In the genomic region with DNA sequence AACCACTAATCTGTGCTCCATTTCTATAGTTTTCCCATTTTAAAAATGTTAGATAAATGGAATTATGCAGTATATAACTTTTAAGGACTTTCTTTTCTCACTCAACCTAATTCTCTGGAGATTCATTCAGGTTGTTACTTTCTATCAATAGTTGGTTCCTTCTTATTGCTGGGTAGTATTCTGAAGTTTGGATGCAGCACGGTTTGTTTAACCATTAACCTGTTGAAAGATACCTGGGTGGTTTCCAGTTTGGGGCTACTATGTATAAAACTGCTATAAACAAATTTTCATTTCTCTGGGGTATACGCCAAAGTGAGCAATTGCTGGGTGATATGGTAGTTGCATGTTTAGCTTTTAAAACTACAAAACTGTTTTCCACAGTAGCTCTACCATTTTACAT, we compare ENCODE assay signal across 10 cellular contexts.
"Had no signal": no experiment of that assay in that cellular context is flagged by ENCODE, and none has a peak within 500 bp of the region (broad histone marks: within the 10 kb centered on the region; RNA-seq: fewer than 3 reads in every experiment).

No MANE protein-coding gene starts in this region.

- H3K27ac Mint-ChIP-seq: HFFc6 had no signal

- FAIRE-seq: K562 had no signal

- H3K4me3 ChIP-seq: GM23248, HAP-1, K562 had no signal

- H3K9me3 Mint-ChIP-seq: HFFc6 had no signal

- ATAC-seq: HCT116, K562 had no signal

- H3K27ac ChIP-seq: GM23248, HL-60 had no signal

- H3K36me3 ChIP-seq: HAP-1 had no signal

- DNase-seq: GM23248, GOT3, H7, HFFc6, IMR-90, KG1 had no signal

- H3K4me1 ChIP-seq: HAP-1 had no signal

- H3K9me3 ChIP-seq: HAP-1 had no signal
